Comparison of ENCODE assay signal across 10 cellular contexts in the genomic region with DNA sequence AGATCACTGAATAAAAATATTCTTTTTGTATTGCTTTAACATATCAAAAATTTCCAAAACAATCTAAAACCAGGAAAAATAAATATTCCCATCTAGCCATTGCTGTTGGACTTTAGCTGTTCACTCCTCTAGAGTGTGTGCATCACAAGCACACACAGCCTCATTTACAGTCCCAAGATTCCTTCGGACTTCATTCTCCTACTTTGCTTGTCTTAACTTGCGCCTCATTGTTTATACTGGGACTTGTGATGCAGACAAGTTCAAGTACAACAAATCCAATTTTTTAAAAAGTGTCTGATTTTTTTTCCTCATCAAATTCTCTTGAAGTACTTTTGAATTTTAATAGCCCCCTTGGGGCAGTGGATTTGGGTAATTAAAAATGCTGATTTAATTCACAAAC. TPM values are rescaled to one million over a fixed set of nuclear protein-coding genes. Genes with fewer than 3 reads are reported as not detected.
"Had no signal": no experiment of that assay in that cellular context is flagged by ENCODE, and none has a peak within 500 bp of the region (broad histone marks: within the 10 kb centered on the region; RNA-seq: fewer than 3 reads in every experiment).

No MANE protein-coding gene starts in this region.

- H3K27ac ChIP-seq: GM23248, HL-60 had no signal

- DNase-seq: GM23248, GOT3, H7, HFFc6, KBM-7 had no signal

- H2AFZ ChIP-seq: GM23248 had no signal

- H3K9me3 ChIP-seq: HAP-1 had no signal

- H3K4me3 ChIP-seq: GM23248, HAP-1 had no signal

- H3K9ac ChIP-seq: GM23248 had no signal

- H3K36me3 ChIP-seq: HAP-1 had no signal

- H3K4me1 ChIP-seq: HAP-1 had no signal

- ATAC-seq: HCT116, HepG2 had no signal

RNA-seq across cellular contexts. Expression of gene TLL1, which starts 55.6 kb away (rescaled TPM):
- total RNA-seq: GM23248, HepG2 had no signal
- polyA plus RNA-seq: GM23248, HepG2, IgD-negative memory B cell had no signal
